In the genomic region with DNA sequence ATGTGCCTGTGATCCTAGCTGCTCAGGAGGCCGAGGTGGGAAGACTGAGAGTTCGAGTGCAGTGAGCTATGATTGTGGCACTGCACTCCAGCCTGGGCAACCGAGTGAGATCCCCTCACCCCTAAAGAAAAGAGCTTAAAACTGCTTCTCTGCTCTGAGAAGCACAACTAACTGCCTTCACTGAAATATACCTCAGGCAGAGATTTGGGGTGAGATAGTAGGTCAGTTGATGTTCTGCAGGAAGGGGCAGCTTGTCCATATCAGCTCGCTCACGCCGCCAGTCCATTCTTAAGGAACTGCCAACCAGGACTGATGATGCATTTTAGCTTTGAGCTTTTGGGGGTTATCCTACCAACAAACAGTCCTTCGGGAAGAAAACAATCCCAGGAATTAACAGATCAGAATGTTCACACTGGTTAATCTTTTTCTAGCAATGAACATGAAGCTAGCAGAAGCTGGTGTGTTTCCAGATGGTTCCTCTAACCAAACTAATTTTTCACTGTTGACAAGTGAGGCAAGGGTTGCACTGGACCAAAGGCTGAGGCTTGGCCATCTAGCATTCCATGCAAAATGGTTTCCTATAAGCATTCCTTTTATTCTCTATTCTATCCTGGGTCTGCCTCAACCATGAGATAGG, we compare ENCODE assay signal across 1 cellular context.
TF ChIP-seq lines count a peak whose summit lies in the region.

No MANE protein-coding gene starts in this region.

TF ChIP-seq in K562, 482 proteins besides CTCF, POLR2A, EP300 and RAD21:
- TF ChIP-seq ZNF121 (CRISPR knock-in tag; conservative IDR thresholded peaks at IDR 0.05), result peak; percentile 27; the same call in 1 of the 2 replicates
- peak; percentile 68 for TF ChIP-seq GATA2 (CRISPR knock-in tag; IDR thresholded peaks at IDR 0.05)
- TF ChIP-seq, protein P1, sequence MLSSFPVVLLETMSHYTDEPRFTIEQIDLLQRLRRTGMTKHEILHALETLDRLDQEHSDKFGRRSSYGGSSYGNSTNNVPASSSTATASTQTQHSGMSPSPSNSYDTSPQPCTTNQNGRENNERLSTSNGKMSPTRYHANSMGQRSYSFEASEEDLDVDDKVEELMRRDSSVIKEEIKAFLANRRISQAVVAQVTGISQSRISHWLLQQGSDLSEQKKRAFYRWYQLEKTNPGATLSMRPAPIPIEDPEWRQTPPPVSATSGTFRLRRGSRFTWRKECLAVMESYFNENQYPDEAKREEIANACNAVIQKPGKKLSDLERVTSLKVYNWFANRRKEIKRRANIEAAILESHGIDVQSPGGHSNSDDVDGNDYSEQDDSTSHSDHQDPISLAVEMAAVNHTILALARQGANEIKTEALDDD (IDR thresholded peaks at IDR 0.05), result 0 out of 2 replicates have a peak, but pooled peaks have one; percentile 15
- no peak for TF ChIP-seq TARDBP (IDR thresholded peaks at IDR 0.05)
TF ChIP-seq in K562: peak in this region for 3.
